In genomic region chr4:168712316-168712855, GRCh38 we compare ENCODE assay signal across 14 cellular contexts.
DNase-seq lines count a peak whose midpoint lies in the region; ATAC-seq and TF ChIP-seq lines count a peak whose summit lies in the region.
"Had no signal": no experiment of that assay in that cellular context is flagged by ENCODE, and none has a peak within 500 bp of the region (broad histone marks: within the 10 kb centered on the region; RNA-seq: fewer than 3 reads in every experiment).

No MANE protein-coding gene starts in this region.

- H3K27me3 ChIP-seq in IMR-90 (ENCODE audit: control insufficient read depth, insufficient read depth, low read length): no peaks in the 10 kb centered on the region
- H3K27me3 ChIP-seq in muscle layer of colon (ENCODE audit: control insufficient read depth in 1 of 2, insufficient read depth in 2 of 2, low read length in 2 of 2): no peaks in the 10 kb centered on the region
- no peaks in the 10 kb centered on the region for H3K27me3 ChIP-seq in smooth muscle cell (ENCODE audit: low read depth)
- H3K27me3 ChIP-seq in naive thymus-derived CD4-positive, alpha-beta T cell (ENCODE audit: control insufficient read depth in 2 of 2, insufficient read depth in 2 of 2, low read length in 2 of 2): no peaks in the 10 kb centered on the region
- H3K27me3 ChIP-seq: BE2C had no signal

- H3K36me3 Mint-ChIP-seq in activated B cell treated with CpG ODN at 0.5 μM for 24 hours (ENCODE audit: low read depth): no peaks in the 10 kb centered on the region
- H3K36me3 Mint-ChIP-seq in naive thymus-derived CD4-positive, alpha-beta T cell: no peaks in the 10 kb centered on the region
- H3K36me3 Mint-ChIP-seq: naive B cell had no signal

- no peaks in the 10 kb centered on the region for H3K79me1 ChIP-seq in IMR-90 (ENCODE audit: low read depth in 1 of 2, low read length in 2 of 2)

- TF ChIP-seq POLR2A in IMR-90 (IDR thresholded peaks at IDR 0.05; ENCODE audit: low read depth, low read length): no peak

- no peak overlapping the region for H3K14ac ChIP-seq in IMR-90 (replicated peaks; ENCODE audit: low read depth, low read length)

- no peaks in the 10 kb centered on the region; the same call in 1 of the 2 replicates for H3K36me3 ChIP-seq in IMR-90 (ENCODE audit: control insufficient read depth, insufficient read depth, low read length)
- no peaks in the 10 kb centered on the region for H3K36me3 ChIP-seq in muscle layer of colon (ENCODE audit: insufficient read depth, low read length)
- H3K36me3 ChIP-seq in smooth muscle cell (ENCODE audit: low read depth): peaks cover 12% of the 10 kb centered on the region
- no peaks in the 10 kb centered on the region for H3K36me3 ChIP-seq in naive thymus-derived CD4-positive, alpha-beta T cell (ENCODE audit: control insufficient read depth in 2 of 3, insufficient read depth in 3 of 3, low read length in 3 of 3)
- H3K36me3 ChIP-seq: BE2C had no signal

- H4K20me1 ChIP-seq in IMR-90 (ENCODE audit: insufficient read depth, low read length) (no peaks in the 10 kb centered on the region), smooth muscle cell (ENCODE audit: low read depth) (no peaks in the 10 kb centered on the region)

- no peak overlapping the region for H3K18ac ChIP-seq in IMR-90 (ENCODE audit: low read depth, low read length)

- H4K91ac ChIP-seq in IMR-90 (ENCODE audit: insufficient read depth, low read depth, low read length): no peak overlapping the region

- DNase-seq in IMR-90: no peak
- no peak for DNase-seq in activated B cell treated with CpG ODN at 0.5 μM for 24 hours
- DNase-seq in smooth muscle cell (lab: John Stamatoyannopoulos, UW; ENCODE audit: unreplicated experiment): no peak
- no peak for DNase-seq in naive thymus-derived CD4-positive, alpha-beta T cell
- no peak for DNase-seq in MV-4-11 (lab: John Stamatoyannopoulos, UW)
- DNase-seq: activated CD4-positive, CD25-positive, alpha-beta regulatory T cell treated with anti-CD3 and anti-CD28 coated beads, Interleukin-2, amount 50 U/mL, for 72 hours; activated effector memory CD4-positive, alpha-beta T cell treated with anti-CD3 and anti-CD28 coated beads, Interleukin-2, amount 50 U/mL, for 16 hours; amygdala; BE2C; GF-D8; naive B cell; SIG-M5 had no signal

- no peak overlapping the region for H2AK9ac ChIP-seq in IMR-90 (replicated peaks; ENCODE audit: low read depth, low read length, poor library complexity)

- no peak overlapping the region for H4K8ac ChIP-seq in IMR-90 (ENCODE audit: low read depth in 2 of 2, low read length in 2 of 2)

- BruUV-seq in IMR-90 (replicated peaks; lab: Mats Ljungman, UMichigan): no TSS peak

- H2BK20ac ChIP-seq in IMR-90 (ENCODE audit: low read depth, low read length): peak overlapping the region; percentile 37; the same call in 1 of the 2 replicates

- H3K27me3 Mint-ChIP-seq in activated B cell treated with CpG ODN at 0.5 μM for 24 hours: peaks cover 4% of the 10 kb centered on the region
- peaks cover 0 to 5% (median 0%) of the 10 kb centered on the region in 5 donors for H3K27me3 Mint-ChIP-seq in naive thymus-derived CD4-positive, alpha-beta T cell
- H3K27me3 Mint-ChIP-seq: naive B cell had no signal

- peaks cover 8% of the 10 kb centered on the region for H3K4me1 Mint-ChIP-seq in activated B cell treated with CpG ODN at 0.5 μM for 24 hours
- peaks cover 0 to 10% (median 4%) of the 10 kb centered on the region in 7 donors for H3K4me1 Mint-ChIP-seq in naive thymus-derived CD4-positive, alpha-beta T cell

- intact Hi-C loops in IMR-90 (cut with micrococcal nuclease) (loop anchor here (5.0 kb wide), 2 partner anchors 135 to 190 kb away; no protein-coding TSS in a partner anchor), activated B cell treated with CpG ODN at 0.5 μM for 24 hours (cut with micrococcal nuclease) (no loop called here)
- intact Hi-C loops in naive thymus-derived CD4-positive, alpha-beta T cell (cut with micrococcal nuclease): loop anchor here in 1 of 2 donors (5.0 to 10.0 kb wide), 2 partner anchors 122 to 295 kb away; no protein-coding TSS in a partner anchor

- H3K9me1 ChIP-seq in IMR-90 (ENCODE audit: insufficient read depth, low read length): peaks cover 1% of the 10 kb centered on the region; the same call in 1 of the 2 replicates

- in situ Hi-C loops in IMR-90 (cut with MboI; ENCODE audit: low sequenced_read_pairs): loop anchor here (5.0 kb wide), 1 partner anchor 205 kb away; no protein-coding TSS in a partner anchor

- TF ChIP-seq CTCF in IMR-90 (conservative IDR thresholded peaks at IDR 0.05; ENCODE audit: low read depth, low read length): no peak
- no peak for TF ChIP-seq CTCF in activated B cell treated with CpG ODN at 0.5 μM for 24 hours (IDR thresholded peaks at IDR 0.05)
- TF ChIP-seq CTCF in smooth muscle cell (IDR thresholded peaks at IDR 0.05; ENCODE audit: borderline replicate concordance, insufficient read depth, poor library complexity, severe bottlenecking): no peak

- TF ChIP-seq RAD21 in IMR-90 (IDR thresholded peaks at IDR 0.05; ENCODE audit: low read length): no peak

- no peak overlapping the region for H3K9ac ChIP-seq in IMR-90 (ENCODE audit: low read depth, low read length)
- no peak overlapping the region for H3K9ac ChIP-seq in muscle layer of colon (ENCODE audit: low read length)
- H3K9ac ChIP-seq in smooth muscle cell (ENCODE audit: low read depth): no peak overlapping the region

- ATAC-seq in IMR-90 (ENCODE audit: low read depth): no peak
- ATAC-seq in activated B cell treated with CpG ODN at 0.5 μM for 24 hours (ENCODE audit: low read depth): peak; percentile 5
- no peak for ATAC-seq in naive thymus-derived CD4-positive, alpha-beta T cell
- ATAC-seq in HG03045 (IDR thresholded peaks at IDR 0.05; ENCODE audit: unreplicated experiment): no peak

- dilution Hi-C loops in IMR-90 (cut with HindIII; ENCODE audit: low sequenced_read_pairs, unreplicated experiment): no loop called here

- H2AK5ac ChIP-seq in IMR-90 (ENCODE audit: low read depth, low read length): no peak overlapping the region

- H2BK15ac ChIP-seq in IMR-90 (ENCODE audit: low read depth, low read length): no peak overlapping the region

- POLR2A ChIA-PET in IMR-90 (lab: Charles Lee; ENCODE audit: unreplicated experiment) (interaction anchor here (0.5 kb wide), 1 partner anchor 126 kb away, joined by 22 read pairs; no protein-coding TSS in a partner anchor), activated B cell treated with CpG ODN at 0.5 μM for 24 hours (lab: Charles Lee) (no interaction called here)
- POLR2A ChIA-PET in naive thymus-derived CD4-positive, alpha-beta T cell (lab: Charles Lee): no interaction called here

- H2BK5ac ChIP-seq in IMR-90 (ENCODE audit: low read depth, low read length, poor library complexity, severe bottlenecking): no peak overlapping the region

- H3K4me3 ChIP-seq in IMR-90 (ENCODE audit: insufficient read depth, low read depth, low read length) (no peak overlapping the region), muscle layer of colon (ENCODE audit: low read depth in 1 of 2, low read length in 2 of 2) (no peak overlapping the region), smooth muscle cell (no peak overlapping the region)
- no peak overlapping the region for H3K4me3 ChIP-seq in naive thymus-derived CD4-positive, alpha-beta T cell (ENCODE audit: low read length)

- H3K27ac Mint-ChIP-seq in activated B cell treated with CpG ODN at 0.5 μM for 24 hours: no peak overlapping the region
- peak overlapping the region in 1 of 9 donors; percentile 26 for H3K27ac Mint-ChIP-seq in naive thymus-derived CD4-positive, alpha-beta T cell
- H3K27ac Mint-ChIP-seq: naive B cell had no signal

- no peaks in the 10 kb centered on the region for H3K9me3 Mint-ChIP-seq in activated B cell treated with CpG ODN at 0.5 μM for 24 hours
- no peaks in the 10 kb centered on the region for H3K9me3 Mint-ChIP-seq in naive thymus-derived CD4-positive, alpha-beta T cell
- H3K9me3 Mint-ChIP-seq: naive B cell had no signal

- WGBS in IMR-90 (ENCODE audit: extremely low coverage in 2 of 2, insufficient read length in 1 of 2), 2 experiments: no CpG with 5 or more reads among the region's 4 CpGs
- 98% methylated on average over 4 of the region's 4 CpGs for WGBS in smooth muscle cell (ENCODE audit: low lambda C conversion rate)

- H3K23ac ChIP-seq in IMR-90 (ENCODE audit: low read depth, low read length): no peak overlapping the region

- H3K4me2 ChIP-seq in IMR-90 (ENCODE audit: low read depth, low read length) (no peak overlapping the region), smooth muscle cell (no peak overlapping the region)

- H3K79me2 ChIP-seq in smooth muscle cell (ENCODE audit: low read depth): peaks cover 51% of the 10 kb centered on the region

- no peaks in the 10 kb centered on the region for H3F3A ChIP-seq in smooth muscle cell (ENCODE audit: low read depth)

- H3K27ac ChIP-seq in IMR-90 (ENCODE audit: insufficient read depth, low read length) (no peak overlapping the region), muscle layer of colon (ENCODE audit: low read depth, low read length) (peak overlapping the region; percentile 86), smooth muscle cell (ENCODE audit: low read depth) (peak overlapping the region; percentile 36)
- H3K27ac ChIP-seq in naive thymus-derived CD4-positive, alpha-beta T cell (ENCODE audit: low read depth, low read length): no peak overlapping the region

- H3K4me3 Mint-ChIP-seq in activated B cell treated with CpG ODN at 0.5 μM for 24 hours: no peak overlapping the region
- no peak overlapping the region for H3K4me3 Mint-ChIP-seq in naive thymus-derived CD4-positive, alpha-beta T cell

- H4K5ac ChIP-seq in IMR-90 (ENCODE audit: low read depth, low read length): peak overlapping the region; percentile 51; the same call in 1 of the 2 replicates

- H3K4me1 ChIP-seq in IMR-90 (ENCODE audit: control insufficient read depth, insufficient read depth, low read length) (peaks cover 7% of the 10 kb centered on the region), muscle layer of colon (ENCODE audit: insufficient read depth, low read length) (peaks cover 35% of the 10 kb centered on the region), smooth muscle cell (ENCODE audit: low read depth) (no peaks in the 10 kb centered on the region)
- no peaks in the 10 kb centered on the region for H3K4me1 ChIP-seq in naive thymus-derived CD4-positive, alpha-beta T cell (ENCODE audit: control insufficient read depth in 2 of 2, insufficient read depth in 2 of 2, low read length in 2 of 2)
- H3K4me1 ChIP-seq: BE2C had no signal

- no peak overlapping the region for H2BK120ac ChIP-seq in IMR-90 (ENCODE audit: low read depth, low read length)

- no peak overlapping the region for H3K56ac ChIP-seq in IMR-90 (ENCODE audit: extremely low read depth, insufficient read depth, low read length)

- CTCF ChIA-PET in IMR-90 (lab: Yijun Ruan, JAX) (interaction anchor here (0.7 to 1.0 kb wide), 2 partner anchors 78 to 211 kb away, joined by 3 to 4 read pairs; no protein-coding TSS in a partner anchor), activated B cell treated with CpG ODN at 0.5 μM for 24 hours (lab: Charles Lee) (no interaction called here)
- CTCF ChIA-PET in naive thymus-derived CD4-positive, alpha-beta T cell (lab: Charles Lee): no interaction called here

- no peak overlapping the region for H2AFZ ChIP-seq in IMR-90 (replicated peaks; ENCODE audit: low read length, poor library complexity)
- H2AFZ ChIP-seq in smooth muscle cell (ENCODE audit: low read depth): no peak overlapping the region

- no peak overlapping the region for H3K4ac ChIP-seq in IMR-90 (ENCODE audit: low read depth, low read length)

- H3K9me3 ChIP-seq in IMR-90 (ENCODE audit: control insufficient read depth, insufficient read depth, low read length) (no peaks in the 10 kb centered on the region), muscle layer of colon (ENCODE audit: low read length) (no peaks in the 10 kb centered on the region), smooth muscle cell (replicated peaks; ENCODE audit: low read depth) (no peaks in the 10 kb centered on the region)
- no peaks in the 10 kb centered on the region for H3K9me3 ChIP-seq in naive thymus-derived CD4-positive, alpha-beta T cell (ENCODE audit: control insufficient read depth in 2 of 3, low read length in 3 of 3)
- H3K9me3 ChIP-seq: BE2C had no signal

Comparison
In these comparisons a context has a peak if more than half of its experiments do, and no peak if none do; other contexts are left out.
1. H3K27ac ChIP-seq: peak in muscle layer of colon (single experiment) and smooth muscle cell (single experiment); none in IMR-90 (single experiment) and naive thymus-derived CD4-positive, alpha-beta T cell (single experiment).